Comparison of ENCODE assay signal across 8 cellular contexts in genomic region chr22:39348909-39349505, GRCh38. TPM values are rescaled to one million over a fixed set of nuclear protein-coding genes. Genes with fewer than 3 reads are reported as not detected.
DNase-seq lines count a peak whose midpoint lies in the region; ATAC-seq, FAIRE-seq and TF ChIP-seq lines count a peak whose summit lies in the region.

No MANE protein-coding gene starts in this region.

- TF ChIP-seq CTCF in AG09309 (IDR thresholded peaks at IDR 0.05; ENCODE audit: control insufficient read depth, insufficient read depth, low read depth, low read length, missing control alignments) = no peak
- no peak for TF ChIP-seq CTCF in HL-60 (IDR thresholded peaks at IDR 0.05; ENCODE audit: insufficient read depth, low read length)
- no peak for TF ChIP-seq CTCF in activated B cell treated with CpG ODN at 0.5 μM for 24 hours (IDR thresholded peaks at IDR 0.05)
- TF ChIP-seq CTCF in glutamatergic neuron (IDR thresholded peaks at IDR 0.05; ENCODE audit: partially characterized antibody, unreplicated experiment) = no peak

- H3K4me3 Mint-ChIP-seq in activated B cell treated with CpG ODN at 0.5 μM for 24 hours (peak overlapping the region; percentile 87), glutamatergic neuron (ENCODE audit: unreplicated experiment) (peak overlapping the region; percentile 84)

- POLR2A ChIA-PET in activated B cell treated with CpG ODN at 0.5 μM for 24 hours (lab: Charles Lee) = interaction anchor here (0.7 to 5.0 kb wide), 9 partner anchors 30 to 1741 kb away, joined by 3 to 94 read pairs (median 3); partner anchors contain the start of genes ATF4, RPL3 and TAB1

- CTCF ChIA-PET in activated B cell treated with CpG ODN at 0.5 μM for 24 hours (lab: Charles Lee) = interaction anchor here (0.9 to 1.6 kb wide), 4 partner anchors 50 to 182 kb away, joined by 3 to 6 read pairs (median 4); partner anchors contain the start of gene TAB1

- H3K9me3 Mint-ChIP-seq in activated B cell treated with CpG ODN at 0.5 μM for 24 hours (no peaks in the 10 kb centered on the region), glutamatergic neuron (ENCODE audit: unreplicated experiment) (peaks cover 5% of the 10 kb centered on the region)

- H3K36me3 Mint-ChIP-seq in activated B cell treated with CpG ODN at 0.5 μM for 24 hours (ENCODE audit: low read depth) (no peaks in the 10 kb centered on the region), glutamatergic neuron (ENCODE audit: unreplicated experiment) (no peaks in the 10 kb centered on the region)

- H3K4me3 ChIP-seq in AG09309 (ENCODE audit: control insufficient read depth, low read depth, low read length) (peak overlapping the region; percentile 59), HL-60 (replicated peaks; ENCODE audit: insufficient read depth, low read length) (peak overlapping the region; percentile 58)

- H3K27me3 Mint-ChIP-seq in activated B cell treated with CpG ODN at 0.5 μM for 24 hours = peaks cover 2% of the 10 kb centered on the region
- peaks cover 3% of the 10 kb centered on the region for H3K27me3 Mint-ChIP-seq in glutamatergic neuron (ENCODE audit: unreplicated experiment)

- H3K27ac ChIP-seq in HL-60 (replicated peaks) = peak overlapping the region; percentile 90

- peaks cover 40% of the 10 kb centered on the region for H3K4me1 Mint-ChIP-seq in activated B cell treated with CpG ODN at 0.5 μM for 24 hours
- peaks cover 14% of the 10 kb centered on the region for H3K4me1 Mint-ChIP-seq in glutamatergic neuron (ENCODE audit: low read depth, unreplicated experiment)

- no peak for FAIRE-seq in GM12892 (lab: Jason Lieb, UNC)

- H3K27ac Mint-ChIP-seq in activated B cell treated with CpG ODN at 0.5 μM for 24 hours = peak overlapping the region; percentile 87
- H3K27ac Mint-ChIP-seq in glutamatergic neuron (ENCODE audit: unreplicated experiment) = peak overlapping the region; percentile 21

- H3K27me3 ChIP-seq in HL-60 (ENCODE audit: insufficient read depth, poor library complexity, severe bottlenecking) = no peaks in the 10 kb centered on the region

- peak; percentile 1 for ATAC-seq in activated B cell treated with CpG ODN at 0.5 μM for 24 hours (ENCODE audit: low read depth)

- TF ChIP-seq POLR2A in GM12892 (IDR thresholded peaks at IDR 0.05; ENCODE audit: low read depth, low read length) = no peak

- DNase-seq in AG09309 (ENCODE audit: low read depth) (no peak), HL-60 (ENCODE audit: low read depth in 1 of 2, low spot score in 1 of 2) (peak; percentile 90 to 98), activated B cell treated with CpG ODN at 0.5 μM for 24 hours (peak; percentile 38), glutamatergic neuron (no peak), pons (ENCODE audit: low spot score) (peak; percentile 46), HuH-7 (ENCODE audit: low spot score) (no peak), GM12892 (ENCODE audit: insufficient read length) (no peak), KG1 (lab: John Stamatoyannopoulos, UW) (no peak)

- intact Hi-C loops in activated B cell treated with CpG ODN at 0.5 μM for 24 hours (cut with micrococcal nuclease) = no loop called here

RNA-seq across cellular contexts. Expression of gene SYNGR1, which starts 0.8 kb away (rescaled TPM):
- total RNA-seq in activated B cell treated with CpG ODN at 0.5 μM for 24 hours = 10.0 and 11.4 TPM in 2 replicates
- 49.5 TPM for total RNA-seq in glutamatergic neuron (ENCODE audit: unreplicated experiment)
- 3.1 TPM for polyA plus RNA-seq in GM12892 (2012; ENCODE audit: missing spikeins)

RNA-seq across cellular contexts. Expression of gene RPL3, which starts 29.6 kb away (rescaled TPM):
- total RNA-seq in activated B cell treated with CpG ODN at 0.5 μM for 24 hours = 3,087 and 3,439 TPM in 2 replicates
- total RNA-seq in glutamatergic neuron (ENCODE audit: unreplicated experiment) = 1,061 TPM
- polyA plus RNA-seq in GM12892 (2012; ENCODE audit: missing spikeins) = 4,953 TPM

RNA-seq across cellular contexts. Expression of gene TAB1, which starts 50.6 kb away (rescaled TPM):
- total RNA-seq in activated B cell treated with CpG ODN at 0.5 μM for 24 hours (29.4 and 37.4 TPM in 2 replicates), glutamatergic neuron (ENCODE audit: unreplicated experiment) (27.5 TPM)
- polyA plus RNA-seq in GM12892 (2012; ENCODE audit: missing spikeins) = 6.8 TPM

Comparison
In these comparisons a context has a peak if more than half of its experiments do, and no peak if none do; other contexts are left out.
1. DNase-seq: peak in HL-60 (2 of 2), activated B cell treated with CpG ODN at 0.5 μM for 24 hours (single experiment) and pons (single experiment); none in AG09309 (single experiment), glutamatergic neuron (single experiment), HuH-7 (single experiment), GM12892 (single experiment) and KG1 (single experiment).